Comparison of ENCODE assay signal across 1 cellular context in the genomic region with DNA sequence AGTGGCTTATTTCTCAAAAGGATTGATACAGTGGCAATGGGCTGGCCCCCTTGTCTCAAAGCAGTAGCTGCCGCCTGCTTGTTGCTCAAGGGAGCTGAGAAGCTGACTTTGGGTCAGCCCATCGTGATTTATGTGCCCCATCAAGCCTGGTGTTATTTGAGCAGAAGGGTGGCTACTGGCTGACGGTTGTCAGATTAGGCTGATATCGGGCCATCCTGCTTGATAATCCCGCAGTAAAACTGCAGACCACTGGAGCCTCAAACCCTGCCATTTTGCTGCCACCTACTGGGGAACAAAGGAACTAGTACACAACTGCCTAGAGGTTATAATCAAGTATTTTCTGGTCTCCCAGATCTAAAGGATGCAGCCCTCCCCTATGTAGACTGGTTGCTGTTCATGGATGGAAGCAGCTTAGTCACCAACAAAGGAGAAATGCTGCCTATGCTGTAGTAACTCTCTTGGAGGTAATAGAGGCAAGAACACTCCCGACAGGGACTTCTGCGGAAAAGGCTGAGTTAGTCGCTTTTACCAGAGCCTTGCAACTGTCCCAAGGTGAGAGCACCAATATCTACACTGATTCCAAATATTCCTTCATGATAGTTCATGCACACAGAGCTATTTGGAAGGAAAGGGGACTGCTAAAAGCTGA.
TF ChIP-seq lines count a peak whose summit lies in the region.

No MANE protein-coding gene starts in this region.

TF ChIP-seq in K562, 482 proteins besides CTCF, POLR2A, EP300 and RAD21 (continued from another document):
- no peak for TF ChIP-seq ZNF79 (CRISPR knock-in tag; IDR thresholded peaks at IDR 0.05; ENCODE audit: low read depth)
- no peak for TF ChIP-seq FOXM1 (IDR thresholded peaks at IDR 0.05; ENCODE audit: low read depth)
- no peak for TF ChIP-seq FOXM1 (CRISPR knock-in tag; IDR thresholded peaks at IDR 0.05; ENCODE audit: low read depth)
- TF ChIP-seq MEIS2 (IDR thresholded peaks at IDR 0.05; ENCODE audit: partially characterized antibody): peak; percentile 87
- no peak for TF ChIP-seq SRSF9 (IDR thresholded peaks at IDR 0.05; ENCODE audit: borderline replicate concordance, low read depth, low read length)
- TF ChIP-seq NRF1 (conservative IDR thresholded peaks at IDR 0.05 in 1 of 2, IDR thresholded peaks at IDR 0.05 in 1 of 2): no peak
- no peak for TF ChIP-seq NCOA4 (IDR thresholded peaks at IDR 0.05; ENCODE audit: partially characterized antibody)
- peak; percentile 92 for TF ChIP-seq SMC3 (conservative IDR thresholded peaks at IDR 0.05; ENCODE audit: insufficient read depth, low read depth, low read length)
- TF ChIP-seq ARID2 (IDR thresholded peaks at IDR 0.05): 0 out of 2 replicates have a peak, but pooled peaks have one; percentile 26
- TF ChIP-seq ZBTB7A (IDR thresholded peaks at IDR 0.05; ENCODE audit: borderline replicate concordance, control insufficient read depth, low read depth, low read length): no peak
- TF ChIP-seq EWSR1 (IDR thresholded peaks at IDR 0.05; ENCODE audit: borderline replicate concordance, low read depth, partially characterized antibody): no peak
- TF ChIP-seq NFIC (IDR thresholded peaks at IDR 0.05): no peak
- no peak for TF ChIP-seq KDM5B (IDR thresholded peaks at IDR 0.05; ENCODE audit: insufficient replicate concordance, low read depth, low read length)
